11 cellular contexts compared by ENCODE assay signal in genomic region chr10:78688945-78689935, GRCh38.
A peak's percentile ranks its signal among the peaks of the same experiment; 100 is the strongest.
DNase-seq lines count a peak whose midpoint lies in the region; ATAC-seq and TF ChIP-seq lines count a peak whose summit lies in the region.
"Had no signal": no experiment of that assay in that cellular context is flagged by ENCODE, and none has a peak within 500 bp of the region (broad histone marks: within the 10 kb centered on the region; RNA-seq: fewer than 3 reads in every experiment).

No MANE protein-coding gene starts in this region.

- DNase-seq in BE2C (peak; percentile 67), NCI-H2171 (lab: John Stamatoyannopoulos, UW) (peak; percentile 90), endodermal cell (peak; percentile 41), neuronal stem cell (ENCODE audit: low spot score) (no peak), DMS114 treated with DMSO at 0.1 percent for 48 hours (lab: John Stamatoyannopoulos, UW; ENCODE audit: unreplicated experiment) (no peak), A172 (ENCODE audit: low spot score) (no peak)
- no peak for DNase-seq in stimulated activated naive CD8-positive, alpha-beta T cell treated with anti-CD3 and anti-CD28 coated beads, Interleukin-15, Interleukin-2, amounts not matched to agents 100 U/mL and 50 U/mL, for 24 hours
- DNase-seq: activated gamma-delta T cell; CD4-positive, alpha-beta T cell; T-helper 17 cell had no signal

- 65 to 75% methylated on average over 8 to 15 of the region's 15 CpGs for WGBS in endodermal cell (ENCODE audit: insufficient coverage in 1 of 2, insufficient read length in 1 of 2), 2 experiments
- no CpG with 5 or more reads among the region's 15 CpGs for WGBS in neuronal stem cell (ENCODE audit: extremely low coverage in 2 of 2, insufficient read length in 2 of 2, insufficient replicate concordance in 1 of 2), 2 donors

- H2BK5ac ChIP-seq in neuronal stem cell (ENCODE audit: low read length), result no peak overlapping the region

- ATAC-seq in stimulated activated naive CD8-positive, alpha-beta T cell treated with anti-CD3 and anti-CD28 coated beads, Interleukin-15, Interleukin-2, amounts not matched to agents 100 U/mL and 50 U/mL, for 24 hours, result no peak
- ATAC-seq in GM19023 (IDR thresholded peaks at IDR 0.05; ENCODE audit: unreplicated experiment), result no peak
- ATAC-seq: T-helper 17 cell had no signal

- no peaks in the 10 kb centered on the region for H3K79me1 ChIP-seq in neuronal stem cell (ENCODE audit: low read depth, low read length)

- no peaks in the 10 kb centered on the region for H3K4me1 Mint-ChIP-seq in endodermal cell

- H3K27ac Mint-ChIP-seq in endodermal cell, result no peak overlapping the region
- H3K27ac Mint-ChIP-seq: CD4-positive, alpha-beta T cell; T-helper 17 cell had no signal

- no peaks in the 10 kb centered on the region for H3K27me3 ChIP-seq in BE2C
- no peaks in the 10 kb centered on the region for H3K27me3 ChIP-seq in endodermal cell (ENCODE audit: control insufficient read depth, insufficient read depth, low read length, poor library complexity, severe bottlenecking)
- H3K27me3 ChIP-seq in neuronal stem cell (ENCODE audit: control insufficient read depth in 3 of 3, insufficient read depth in 3 of 3, low read depth in 1 of 3, low read length in 3 of 3), result peaks cover 0 to 6% (median 3%) of the 10 kb centered on the region in 3 experiments

- no peak overlapping the region for H4K8ac ChIP-seq in neuronal stem cell (ENCODE audit: low read depth, low read length)

- H2BK15ac ChIP-seq in neuronal stem cell (ENCODE audit: low read length), result no peak overlapping the region

- TF ChIP-seq CTCF in BE2C (IDR thresholded peaks at IDR 0.05; ENCODE audit: low read depth, low read length), result no peak
- TF ChIP-seq CTCF in endodermal cell (conservative IDR thresholded peaks at IDR 0.05), result peak; percentile 12

- H3K9me3 ChIP-seq in BE2C, result no peaks in the 10 kb centered on the region
- no peaks in the 10 kb centered on the region for H3K9me3 ChIP-seq in endodermal cell (ENCODE audit: control insufficient read depth, low read length)
- H3K9me3 ChIP-seq in neuronal stem cell (replicated peaks in 1 of 2; ENCODE audit: control insufficient read depth in 2 of 2, insufficient read depth in 1 of 2, low read depth in 1 of 2, low read length in 2 of 2), result peaks cover 3% of the 10 kb centered on the region in 2 donors

- no peak overlapping the region for H2BK12ac ChIP-seq in neuronal stem cell (ENCODE audit: low read length)

- no peaks in the 10 kb centered on the region for H3K36me3 Mint-ChIP-seq in endodermal cell (ENCODE audit: low read depth)

- no peaks in the 10 kb centered on the region for H3K9me3 Mint-ChIP-seq in endodermal cell
- H3K9me3 Mint-ChIP-seq: CD4-positive, alpha-beta T cell had no signal

- no peak overlapping the region for H3K4me2 ChIP-seq in neuronal stem cell (ENCODE audit: insufficient read depth, low read length, poor library complexity, severe bottlenecking)

- H3K27ac ChIP-seq in endodermal cell (ENCODE audit: low read depth, low read length) (peak overlapping the region; percentile 96), neuronal stem cell (replicated peaks; ENCODE audit: low read length) (no peak overlapping the region)

- H3K4ac ChIP-seq in neuronal stem cell (ENCODE audit: low read length), result no peak overlapping the region

- peaks cover 10% of the 10 kb centered on the region for H3K27me3 Mint-ChIP-seq in endodermal cell (ENCODE audit: insufficient read depth)

- H3K4me3 ChIP-seq in BE2C (ENCODE audit: low read depth, low read length) (peak overlapping the region; percentile 26), endodermal cell (ENCODE audit: low read length) (no peak overlapping the region), neuronal stem cell (ENCODE audit: low read length in 2 of 2) (no peak overlapping the region)

- H3K36me3 ChIP-seq in BE2C (no peaks in the 10 kb centered on the region), endodermal cell (ENCODE audit: control insufficient read depth, insufficient read depth, low read length) (no peaks in the 10 kb centered on the region), neuronal stem cell (replicated peaks in 1 of 2; ENCODE audit: control insufficient read depth in 2 of 2, insufficient read depth in 2 of 2, low read length in 2 of 2) (no peaks in the 10 kb centered on the region)

- H3K14ac ChIP-seq in neuronal stem cell (ENCODE audit: low read length), result no peak overlapping the region

- no peak overlapping the region for H3K23ac ChIP-seq in neuronal stem cell (ENCODE audit: low read depth, low read length, poor library complexity)

- H2BK120ac ChIP-seq in neuronal stem cell (ENCODE audit: low read depth, low read length), result no peak overlapping the region

- H2AFZ ChIP-seq in neuronal stem cell (ENCODE audit: low read length), result peak overlapping the region; percentile 62

- H4K91ac ChIP-seq in neuronal stem cell (ENCODE audit: low read depth, low read length, poor library complexity), result no peak overlapping the region

- no peak overlapping the region for H3K4me3 Mint-ChIP-seq in endodermal cell
- H3K4me3 Mint-ChIP-seq: CD4-positive, alpha-beta T cell; T-helper 17 cell had no signal

- H3K18ac ChIP-seq in neuronal stem cell (ENCODE audit: low read length), result no peak overlapping the region

- peak overlapping the region; percentile 26 for H2AK5ac ChIP-seq in neuronal stem cell (ENCODE audit: low read depth, low read length)

- no peak overlapping the region for H3K9ac ChIP-seq in endodermal cell (ENCODE audit: extremely low read depth, low read length, poor library complexity, severe bottlenecking)
- H3K9ac ChIP-seq in neuronal stem cell (ENCODE audit: low read depth, low read length, poor library complexity), result no peak overlapping the region

- H3K4me1 ChIP-seq in BE2C, result peaks cover 15% of the 10 kb centered on the region
- H3K4me1 ChIP-seq in endodermal cell (ENCODE audit: control insufficient read depth, insufficient read depth, low read length), result no peaks in the 10 kb centered on the region
- H3K4me1 ChIP-seq in neuronal stem cell (ENCODE audit: control insufficient read depth in 2 of 2, insufficient read depth in 1 of 2, low read depth in 1 of 2, low read length in 2 of 2), result peaks cover 22 to 26% of the 10 kb centered on the region in 2 donors

Comparison
In these comparisons a context has a peak if more than half of its experiments do, and no peak if none do; other contexts are left out.
1. DNase-seq: peak in BE2C (single experiment), NCI-H2171 (single experiment) and endodermal cell (single experiment); none in neuronal stem cell (single experiment), stimulated activated naive CD8-positive, alpha-beta T cell treated with anti-CD3 and anti-CD28 coated beads, Interleukin-15, Interleukin-2, amounts not matched to agents 100 U/mL and 50 U/mL, for 24 hours (single experiment), DMS114 treated with DMSO at 0.1 percent for 48 hours (single experiment) and A172 (single experiment).